ENCODE assay signal across 8 cellular contexts in genomic region chrX:56728752-56729151, GRCh38.
DNase-seq lines count a peak whose midpoint lies in the region; ATAC-seq and TF ChIP-seq lines count a peak whose summit lies in the region.

No MANE protein-coding gene starts in this region.

- H3K27me3 Mint-ChIP-seq in stimulated activated naive CD8-positive, alpha-beta T cell treated with anti-CD3 and anti-CD28 coated beads, Interleukin-15, amount 100 ng/mL, for 72 hours, result no peaks in the 10 kb centered on the region

- H3K4me3 Mint-ChIP-seq in stimulated activated naive CD8-positive, alpha-beta T cell treated with anti-CD3 and anti-CD28 coated beads, Interleukin-15, amount 100 ng/mL, for 72 hours, result peak overlapping the region; percentile 87 to 93

- no peak overlapping the region; the same call in 1 of the 2 replicates for H2AFZ ChIP-seq in OCI-LY1 (ENCODE audit: low read length)

- peak overlapping the region; percentile 95 to 96 for H3K27ac Mint-ChIP-seq in stimulated activated naive CD8-positive, alpha-beta T cell treated with anti-CD3 and anti-CD28 coated beads, Interleukin-15, amount 100 ng/mL, for 72 hours

- H3K27ac ChIP-seq in OCI-LY1 (ENCODE audit: low read depth, low read length, poor library complexity, severe bottlenecking), result peak overlapping the region; percentile 86

- DNase-seq in NCI-H1417 (lab: John Stamatoyannopoulos, UW), result peak; percentile 9 to 78 (median 50)
- no peak for DNase-seq in NCI-H1417 treated with DMSO at 0.1 percent for 48 hours (lab: John Stamatoyannopoulos, UW)
- DNase-seq in astrocyte of the cerebellum (ENCODE audit: low read depth), result no peak
- peak; percentile 52 for DNase-seq in kidney glomerular epithelial cell (lab: John Stamatoyannopoulos, UW)
- DNase-seq in stimulated activated naive CD8-positive, alpha-beta T cell treated with anti-CD3 and anti-CD28 coated beads, Interleukin-15, amount 100 ng/mL, for 72 hours, result peak; percentile 4 to 20

- ATAC-seq in HG02642 (IDR thresholded peaks at IDR 0.05; ENCODE audit: poor library complexity, unreplicated experiment) (peak; percentile 54), HG03097 (IDR thresholded peaks at IDR 0.05; ENCODE audit: low FRiP score, unreplicated experiment) (no peak)
- peak; percentile 27 for ATAC-seq in stimulated activated naive CD8-positive, alpha-beta T cell treated with anti-CD3 and anti-CD28 coated beads, Interleukin-15, amount 100 ng/mL, for 72 hours

- no peaks in the 10 kb centered on the region for H3K9me2 ChIP-seq in OCI-LY1 (ENCODE audit: low read depth, low read length)

- peak overlapping the region; percentile 72 for H3K4me2 ChIP-seq in OCI-LY1 (ENCODE audit: low read length)

- TF ChIP-seq CTCF in OCI-LY1 (IDR thresholded peaks at IDR 0.05; ENCODE audit: low read length), result no peak
- TF ChIP-seq CTCF in astrocyte of the cerebellum (IDR thresholded peaks at IDR 0.05; ENCODE audit: low read depth, low read length, missing control alignments), result no peak

- peak overlapping the region; percentile 94; the same call in 1 of the 2 replicates for H3K9ac ChIP-seq in OCI-LY1 (ENCODE audit: low read length)

- peak overlapping the region; percentile 95 for H3K4me3 ChIP-seq in OCI-LY1 (ENCODE audit: low read depth, low read length, poor library complexity, severe bottlenecking)
- H3K4me3 ChIP-seq in astrocyte of the cerebellum (ENCODE audit: low read depth, low read length), result peak overlapping the region; percentile 69

- no peaks in the 10 kb centered on the region for H3F3A ChIP-seq in OCI-LY1 (ENCODE audit: insufficient read depth, low read length)

- H3K36me3 ChIP-seq in OCI-LY1 (ENCODE audit: insufficient read depth, low read length), result peaks cover 2% of the 10 kb centered on the region; the same call in 1 of the 2 replicates

- H3K9me3 Mint-ChIP-seq in stimulated activated naive CD8-positive, alpha-beta T cell treated with anti-CD3 and anti-CD28 coated beads, Interleukin-15, amount 100 ng/mL, for 72 hours, result no peaks in the 10 kb centered on the region

- H3K27me3 ChIP-seq in OCI-LY1 (ENCODE audit: insufficient read depth, low read length), result no peaks in the 10 kb centered on the region

- no peaks in the 10 kb centered on the region for H4K20me1 ChIP-seq in OCI-LY1 (ENCODE audit: insufficient read depth, low read length)

- H3K79me2 ChIP-seq in OCI-LY1 (ENCODE audit: insufficient read depth, low read length), result peaks cover 11% of the 10 kb centered on the region

- no peaks in the 10 kb centered on the region for H3K9me3 ChIP-seq in OCI-LY1 (ENCODE audit: low read length)

- in situ Hi-C loops in astrocyte of the cerebellum (cut with HindIII; ENCODE audit: low sequenced_read_pairs), result no loop called here

- H3K4me1 ChIP-seq in OCI-LY1 (ENCODE audit: insufficient read depth, low read length, severe bottlenecking), result peaks cover 23% of the 10 kb centered on the region

- peaks cover 26% of the 10 kb centered on the region for H3K4me1 Mint-ChIP-seq in stimulated activated naive CD8-positive, alpha-beta T cell treated with anti-CD3 and anti-CD28 coated beads, Interleukin-15, amount 100 ng/mL, for 72 hours

Comparison
In these comparisons a context has a peak if more than half of its experiments do, and no peak if none do; other contexts are left out.
1. DNase-seq: peak in NCI-H1417 (3 of 3), kidney glomerular epithelial cell (single experiment) and stimulated activated naive CD8-positive, alpha-beta T cell treated with anti-CD3 and anti-CD28 coated beads, Interleukin-15, amount 100 ng/mL, for 72 hours (2 of 2); none in NCI-H1417 treated with DMSO at 0.1 percent for 48 hours (single experiment) and astrocyte of the cerebellum (single experiment).